8 cellular contexts compared by ENCODE assay signal in the genomic region with DNA sequence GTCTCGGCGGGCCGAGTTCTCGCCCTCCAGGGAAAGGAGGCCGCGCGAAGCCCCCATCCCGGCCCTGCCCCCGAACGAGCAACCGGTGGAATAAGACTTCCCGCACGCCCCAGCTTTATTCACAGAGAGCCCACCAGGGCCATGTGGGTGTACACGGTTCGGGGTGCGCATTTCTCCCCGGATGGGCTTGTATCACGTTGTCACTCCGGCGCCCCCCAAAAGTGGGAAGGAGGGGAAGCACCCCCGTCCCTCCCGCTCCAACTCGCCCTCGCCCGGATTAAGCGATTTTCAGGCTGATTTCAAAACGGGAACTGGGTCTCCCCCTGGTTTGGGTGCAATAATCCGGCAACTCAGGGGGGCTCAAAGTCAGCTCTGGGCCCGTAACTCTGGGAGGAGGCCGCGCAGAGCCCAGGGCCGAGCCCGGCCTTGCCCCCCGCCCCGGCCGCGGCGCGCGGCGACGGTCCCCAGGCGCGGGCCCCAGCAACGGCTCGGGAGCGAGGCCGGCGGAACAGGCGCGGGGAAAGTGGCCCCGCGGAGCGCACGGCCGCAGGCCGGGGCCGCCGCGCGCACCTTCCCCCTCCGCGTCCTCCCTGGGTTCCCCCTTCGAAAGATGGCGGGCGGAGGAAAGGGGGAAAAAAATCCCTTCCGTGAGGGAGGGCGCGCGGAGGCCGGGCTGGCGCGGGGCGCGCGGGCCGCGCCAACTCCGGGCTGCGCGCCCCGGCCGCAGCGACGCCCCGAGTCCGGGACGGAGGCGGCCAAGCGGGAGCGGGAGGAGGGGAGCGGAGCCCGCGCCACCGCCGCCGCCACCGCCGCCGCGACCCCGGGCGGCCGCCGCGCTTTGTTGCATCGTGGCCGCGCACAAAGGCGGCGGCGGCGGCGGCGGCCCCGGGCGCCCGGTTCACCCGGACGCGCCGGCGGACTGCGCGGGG. TPM values are rescaled to one million over a fixed set of nuclear protein-coding genes. Genes with fewer than 3 reads are reported as not detected.
DNase-seq lines count a peak whose midpoint lies in the region; TF ChIP-seq lines count a peak whose summit lies in the region.

No MANE protein-coding gene starts in this region.

- peak overlapping the region; percentile 50 for H3K4me3 ChIP-seq in HEK293 (ENCODE audit: low read depth, low read length)

- intact Hi-C loops in posterior vena cava (cut with DNase I), result loop anchor here in 1 of 2 donors (10.0 kb wide), 1 partner anchor 268 kb away; no protein-coding TSS in a partner anchor

- peak overlapping the region; percentile 92 for H3K27ac ChIP-seq in HEK293 (ENCODE audit: extremely low read depth, low read depth, low read length)

- no peak for TF ChIP-seq CTCF in HEK293 (tag by site-specific recombination; IDR thresholded peaks at IDR 0.05)

- H3K9me3 ChIP-seq in HEK293 (ENCODE audit: control insufficient read depth, insufficient read depth, low read depth, low read length), result no peaks in the 10 kb centered on the region

- no peaks in the 10 kb centered on the region for H3K4me1 ChIP-seq in HEK293 (ENCODE audit: control insufficient read depth, insufficient read depth, low read length)

- peak; percentile 80 for DNase-seq in DMS 273 (lab: John Stamatoyannopoulos, UW; ENCODE audit: unreplicated experiment)
- DNase-seq in DMS 273 treated with DMSO at 0.1 percent for 48 hours (lab: John Stamatoyannopoulos, UW), result no peak
- DNase-seq in NCI-H774 (lab: John Stamatoyannopoulos, UW), result peak; percentile 33
- DNase-seq in activated gamma-delta T cell treated with Interleukin-2 at 50 U/mL for 16 hours, result peak; percentile 37
- peak; percentile 29 for DNase-seq in glomerular visceral epithelial cell (ENCODE audit: extremely low spot score)
- DNase-seq in posterior vena cava (ENCODE audit: low spot score), result peak; percentile 81
- DNase-seq in SKM-1 (lab: John Stamatoyannopoulos, UW; ENCODE audit: unreplicated experiment), result no peak

- peaks cover 0 to 6% of the 10 kb centered on the region in 2 experiments; a peak in 2 of 3 replicates for H3K36me3 ChIP-seq in HEK293 (ENCODE audit: control insufficient read depth in 2 of 2, insufficient read depth in 1 of 2, low read length in 2 of 2)

- POLR2A ChIA-PET in HEK293 (lab: Yijun Ruan, JAX), result interaction anchor here (0.5 to 0.9 kb wide), 2 partner anchors 16 to 68 kb away, joined by 3 to 4 read pairs; no protein-coding TSS in a partner anchor

- CTCF ChIA-PET in HEK293 (lab: Yijun Ruan, JAX), result interaction anchor here (0.7 kb wide), 2 partner anchors 22 to 160 kb away, joined by 3 read pairs; no protein-coding TSS in a partner anchor

TF ChIP-seq in HEK293, 187 proteins besides CTCF, POLR2A, EP300 and RAD21 (continues in another document):
- TF ChIP-seq ZNF341 (tag by site-specific recombination; IDR thresholded peaks at IDR 0.05; ENCODE audit: low read depth) (no peak), ZBTB21 (tag by site-specific recombination; IDR thresholded peaks at IDR 0.05) (no peak), SP7 (tag by site-specific recombination; IDR thresholded peaks at IDR 0.05) (no peak), ZNF132 (tag by site-specific recombination; IDR thresholded peaks at IDR 0.05; ENCODE audit: borderline replicate concordance) (no peak), ZNF391 (tag by site-specific recombination; IDR thresholded peaks at IDR 0.05; ENCODE audit: borderline replicate concordance, low read depth) (no peak), ZBTB8A (tag by site-specific recombination; IDR thresholded peaks at IDR 0.05) (peak; percentile 57; the same call in 1 of the 2 replicates), SCRT2 (tag by site-specific recombination; IDR thresholded peaks at IDR 0.05) (peak; percentile 88), ZBTB20 (tag by site-specific recombination; IDR thresholded peaks at IDR 0.05) (peak; percentile 71), ZFHX2 (tag by site-specific recombination; conservative IDR thresholded peaks at IDR 0.05) (peak; percentile 19; the same call in 1 of the 2 replicates), ZNF202 (tag by site-specific recombination; IDR thresholded peaks at IDR 0.05; ENCODE audit: borderline replicate concordance) (no peak), KLF7 (tag by site-specific recombination; IDR thresholded peaks at IDR 0.05; ENCODE audit: borderline replicate concordance) (no peak), ZNF16 (tag by site-specific recombination; IDR thresholded peaks at IDR 0.05; ENCODE audit: low read depth) (no peak), ZNF394 (tag by site-specific recombination; IDR thresholded peaks at IDR 0.05; ENCODE audit: borderline replicate concordance) (no peak)
- TF ChIP-seq, protein P1, sequence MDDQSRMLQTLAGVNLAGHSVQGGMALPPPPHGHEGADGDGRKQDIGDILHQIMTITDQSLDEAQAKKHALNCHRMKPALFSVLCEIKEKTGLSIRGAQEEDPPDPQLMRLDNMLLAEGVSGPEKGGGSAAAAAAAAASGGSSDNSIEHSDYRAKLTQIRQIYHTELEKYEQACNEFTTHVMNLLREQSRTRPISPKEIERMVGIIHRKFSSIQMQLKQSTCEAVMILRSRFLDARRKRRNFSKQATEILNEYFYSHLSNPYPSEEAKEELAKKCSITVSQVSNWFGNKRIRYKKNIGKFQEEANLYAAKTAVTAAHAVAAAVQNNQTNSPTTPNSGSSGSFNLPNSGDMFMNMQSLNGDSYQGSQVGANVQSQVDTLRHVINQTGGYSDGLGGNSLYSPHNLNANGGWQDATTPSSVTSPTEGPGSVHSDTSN (CRISPR knock-in tag; IDR thresholded peaks at IDR 0.05), result peak; percentile 46; the same call in 1 of the 2 replicates
- TF ChIP-seq, protein P2, sequence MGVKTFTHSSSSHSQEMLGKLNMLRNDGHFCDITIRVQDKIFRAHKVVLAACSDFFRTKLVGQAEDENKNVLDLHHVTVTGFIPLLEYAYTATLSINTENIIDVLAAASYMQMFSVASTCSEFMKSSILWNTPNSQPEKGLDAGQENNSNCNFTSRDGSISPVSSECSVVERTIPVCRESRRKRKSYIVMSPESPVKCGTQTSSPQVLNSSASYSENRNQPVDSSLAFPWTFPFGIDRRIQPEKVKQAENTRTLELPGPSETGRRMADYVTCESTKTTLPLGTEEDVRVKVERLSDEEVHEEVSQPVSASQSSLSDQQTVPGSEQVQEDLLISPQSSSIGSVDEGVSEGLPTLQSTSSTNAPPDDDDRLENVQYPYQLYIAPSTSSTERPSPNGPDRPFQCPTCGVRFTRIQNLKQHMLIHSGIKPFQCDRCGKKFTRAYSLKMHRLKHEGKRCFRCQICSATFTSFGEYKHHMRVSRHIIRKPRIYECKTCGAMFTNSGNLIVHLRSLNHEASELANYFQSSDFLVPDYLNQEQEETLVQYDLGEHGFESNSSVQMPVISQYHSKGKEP (tag by site-specific recombination; IDR thresholded peaks at IDR 0.05), result no peak
- TF ChIP-seq, protein P3, sequence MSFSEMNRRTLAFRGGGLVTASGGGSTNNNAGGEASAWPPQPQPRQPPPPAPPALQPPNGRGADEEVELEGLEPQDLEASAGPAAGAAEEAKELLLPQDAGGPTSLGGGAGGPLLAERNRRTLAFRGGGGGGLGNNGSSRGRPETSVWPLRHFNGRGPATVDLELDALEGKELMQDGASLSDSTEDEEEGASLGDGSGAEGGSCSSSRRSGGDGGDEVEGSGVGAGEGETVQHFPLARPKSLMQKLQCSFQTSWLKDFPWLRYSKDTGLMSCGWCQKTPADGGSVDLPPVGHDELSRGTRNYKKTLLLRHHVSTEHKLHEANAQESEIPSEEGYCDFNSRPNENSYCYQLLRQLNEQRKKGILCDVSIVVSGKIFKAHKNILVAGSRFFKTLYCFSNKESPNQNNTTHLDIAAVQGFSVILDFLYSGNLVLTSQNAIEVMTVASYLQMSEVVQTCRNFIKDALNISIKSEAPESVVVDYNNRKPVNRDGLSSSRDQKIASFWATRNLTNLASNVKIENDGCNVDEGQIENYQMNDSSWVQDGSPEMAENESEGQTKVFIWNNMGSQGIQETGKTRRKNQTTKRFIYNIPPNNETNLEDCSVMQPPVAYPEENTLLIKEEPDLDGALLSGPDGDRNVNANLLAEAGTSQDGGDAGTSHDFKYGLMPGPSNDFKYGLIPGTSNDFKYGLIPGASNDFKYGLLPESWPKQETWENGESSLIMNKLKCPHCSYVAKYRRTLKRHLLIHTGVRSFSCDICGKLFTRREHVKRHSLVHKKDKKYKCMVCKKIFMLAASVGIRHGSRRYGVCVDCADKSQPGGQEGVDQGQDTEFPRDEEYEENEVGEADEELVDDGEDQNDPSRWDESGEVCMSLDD (tag by site-specific recombination; IDR thresholded peaks at IDR 0.05), result peak; percentile 66; the same call in 1 of the 2 replicates
- TF ChIP-seq, protein P4, sequence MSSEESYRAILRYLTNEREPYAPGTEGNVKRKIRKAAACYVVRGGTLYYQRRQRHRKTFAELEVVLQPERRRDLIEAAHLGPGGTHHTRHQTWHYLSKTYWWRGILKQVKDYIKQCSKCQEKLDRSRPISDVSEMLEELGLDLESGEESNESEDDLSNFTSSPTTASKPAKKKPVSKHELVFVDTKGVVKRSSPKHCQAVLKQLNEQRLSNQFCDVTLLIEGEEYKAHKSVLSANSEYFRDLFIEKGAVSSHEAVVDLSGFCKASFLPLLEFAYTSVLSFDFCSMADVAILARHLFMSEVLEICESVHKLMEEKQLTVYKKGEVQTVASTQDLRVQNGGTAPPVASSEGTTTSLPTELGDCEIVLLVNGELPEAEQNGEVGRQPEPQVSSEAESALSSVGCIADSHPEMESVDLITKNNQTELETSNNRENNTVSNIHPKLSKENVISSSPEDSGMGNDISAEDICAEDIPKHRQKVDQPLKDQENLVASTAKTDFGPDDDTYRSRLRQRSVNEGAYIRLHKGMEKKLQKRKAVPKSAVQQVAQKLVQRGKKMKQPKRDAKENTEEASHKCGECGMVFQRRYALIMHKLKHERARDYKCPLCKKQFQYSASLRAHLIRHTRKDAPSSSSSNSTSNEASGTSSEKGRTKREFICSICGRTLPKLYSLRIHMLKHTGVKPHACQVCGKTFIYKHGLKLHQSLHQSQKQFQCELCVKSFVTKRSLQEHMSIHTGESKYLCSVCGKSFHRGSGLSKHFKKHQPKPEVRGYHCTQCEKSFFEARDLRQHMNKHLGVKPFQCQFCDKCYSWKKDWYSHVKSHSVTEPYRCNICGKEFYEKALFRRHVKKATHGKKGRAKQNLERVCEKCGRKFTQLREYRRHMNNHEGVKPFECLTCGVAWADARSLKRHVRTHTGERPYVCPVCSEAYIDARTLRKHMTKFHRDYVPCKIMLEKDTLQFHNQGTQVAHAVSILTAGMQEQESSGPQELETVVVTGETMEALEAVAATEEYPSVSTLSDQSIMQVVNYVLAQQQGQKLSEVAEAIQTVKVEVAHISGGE (tag by site-specific recombination; conservative IDR thresholded peaks at IDR 0.05; ENCODE audit: low read depth), result no peak

RNA-seq across cellular contexts. Expression of a gene that starts 0.6 kb away (rescaled TPM):
- 10 to 100 TPM; 32.2 to 32.6 TPM for total RNA-seq in posterior vena cava

RNA-seq across cellular contexts. Expression of a gene that starts 41.9 kb away (rescaled TPM):
- total RNA-seq in posterior vena cava, result 10 to 100 TPM; 11.9 to 14.3 TPM

Comparison
In these comparisons a context has a peak if more than half of its experiments do, and no peak if none do; other contexts are left out.
1. DNase-seq: peak in DMS 273 (single experiment), NCI-H774 (single experiment), activated gamma-delta T cell treated with Interleukin-2 at 50 U/mL for 16 hours (single experiment), glomerular visceral epithelial cell (single experiment) and posterior vena cava (single experiment); none in DMS 273 treated with DMSO at 0.1 percent for 48 hours (single experiment) and SKM-1 (single experiment).